20 cellular contexts compared by ENCODE assay signal in genomic region chr12:12551115-12551514, GRCh38. TPM values are rescaled to one million over a fixed set of nuclear protein-coding genes. Genes with fewer than 3 reads are reported as not detected.
A peak's percentile ranks its signal among the peaks of the same experiment; 100 is the strongest.
DNase-seq lines count a peak whose midpoint lies in the region; ATAC-seq, FAIRE-seq and TF ChIP-seq lines count a peak whose summit lies in the region.
"Had no signal": no experiment of that assay in that cellular context is flagged by ENCODE, and none has a peak within 500 bp of the region (broad histone marks: within the 10 kb centered on the region; RNA-seq: fewer than 3 reads in every experiment).

No MANE protein-coding gene starts in this region.

- no peaks in the 10 kb centered on the region for H3K36me3 ChIP-seq in gastroesophageal sphincter
- H3K36me3 ChIP-seq: SJSA1 had no signal

- H3K4me3 ChIP-seq in A549: no peak overlapping the region
- H3K4me3 ChIP-seq in gastroesophageal sphincter: no peak overlapping the region
- H3K4me3 ChIP-seq: SJSA1 had no signal

- peaks cover 32% of the 10 kb centered on the region for H3K4me1 ChIP-seq in A549
- H3K4me1 ChIP-seq in gastroesophageal sphincter: peaks cover 0 to 20% (median 3%) of the 10 kb centered on the region in 3 donors
- H3K4me1 ChIP-seq: SJSA1 had no signal

- H3K4me1 Mint-ChIP-seq in activated T-helper 17 cell treated with anti-CD3 and anti-CD28 coated beads, Interleukin-2, amount 50 U/mL, for 72 hours: peaks cover 28% of the 10 kb centered on the region

- H3K27ac Mint-ChIP-seq in activated T-helper 17 cell treated with anti-CD3 and anti-CD28 coated beads, Interleukin-2, amount 50 U/mL, for 72 hours: no peak overlapping the region

- FAIRE-seq in A549 (lab: Jason Lieb, UNC) (no peak), GM18507 (lab: Jason Lieb, UNC) (peak; percentile 59)
- FAIRE-seq: H1 had no signal

- 61% methylated on average over 7 of the region's 7 CpGs for WGBS in A549 (ENCODE audit: missing lambda C conversion rate)
- 71 to 80% methylated on average over 3 to 7 of the region's 7 CpGs for WGBS in gastroesophageal sphincter (ENCODE audit: low coverage in 1 of 2), 2 donors

- POLR2A ChIA-PET in A549 (lab: Yijun Ruan, JAX): no interaction called here

- peak overlapping the region; percentile 22 for H3K4me3 Mint-ChIP-seq in activated T-helper 17 cell treated with anti-CD3 and anti-CD28 coated beads, Interleukin-2, amount 50 U/mL, for 72 hours

- peaks cover 95% of the 10 kb centered on the region for H3K36me3 Mint-ChIP-seq in activated T-helper 17 cell treated with anti-CD3 and anti-CD28 coated beads, Interleukin-2, amount 50 U/mL, for 72 hours (ENCODE audit: low read depth)

- TF ChIP-seq POLR2A in A549 (IDR thresholded peaks at IDR 0.05; ENCODE audit: low read length) (no peak), gastroesophageal sphincter (IDR thresholded peaks at IDR 0.05) (no peak)

- no peaks in the 10 kb centered on the region for H3K9me3 Mint-ChIP-seq in activated T-helper 17 cell treated with anti-CD3 and anti-CD28 coated beads, Interleukin-2, amount 50 U/mL, for 72 hours

- peak overlapping the region; percentile 18; the same call in 1 of the 3 replicates for H3K4me2 ChIP-seq in A549

- no peak for TF ChIP-seq EP300 in A549 (IDR thresholded peaks at IDR 0.05)
- TF ChIP-seq EP300 in gastroesophageal sphincter (IDR thresholded peaks at IDR 0.05): no peak

- H3K27me3 ChIP-seq in gastroesophageal sphincter: no peaks in the 10 kb centered on the region
- H3K27me3 ChIP-seq: SJSA1 had no signal

- TF ChIP-seq RAD21 in A549 (conservative IDR thresholded peaks at IDR 0.05 in 1 of 2, IDR thresholded peaks at IDR 0.05 in 1 of 2): no peak

- CTCF ChIA-PET in A549 (lab: Yijun Ruan, JAX): interaction anchor here (0.6 to 1.7 kb wide), 3 partner anchors 17 to 105 kb away, joined by 4 to 6 read pairs (median 5); no protein-coding TSS in a partner anchor

- H3K27ac ChIP-seq in A549 (no peak overlapping the region), gastroesophageal sphincter (no peak overlapping the region)
- H3K27ac ChIP-seq: 22Rv1, RWPE1, SJSA1 had no signal

- DNase-seq in A549 (ENCODE audit: low read depth in 1 of 2, low spot score in 1 of 2): no peak
- DNase-seq in GM18507 (ENCODE audit: extremely low spot score, insufficient read length, low read depth): no peak
- DNase-seq in NCI-H446 (lab: John Stamatoyannopoulos, UW): peak; percentile 6 to 10
- DNase-seq in DMS153 (lab: John Stamatoyannopoulos, UW): no peak
- DNase-seq in NCI-H2081 (lab: John Stamatoyannopoulos, UW): no peak
- DNase-seq: DMS 273 treated with DMSO at 0.1 percent for 48 hours; KG1; NCI-H1092 treated with DMSO at 0.1 percent for 48 hours; NCI-H1694; NCI-H345; NK-92 treated with Interleukin-12 subunit alpha and Interleukin-12 subunit beta, amount 100 ng/mL, for 24 hours; PC-3; T-helper 9 cell had no signal

- no peaks in the 10 kb centered on the region for H3K27me3 Mint-ChIP-seq in activated T-helper 17 cell treated with anti-CD3 and anti-CD28 coated beads, Interleukin-2, amount 50 U/mL, for 72 hours

- TF ChIP-seq CTCF in A549 (IDR thresholded peaks at IDR 0.05) (no peak), gastroesophageal sphincter (IDR thresholded peaks at IDR 0.05) (no peak)

- ATAC-seq in A549 (no peak), HG02798 (IDR thresholded peaks at IDR 0.05; ENCODE audit: poor library complexity, unreplicated experiment) (no peak), gastroesophageal sphincter (no peak)
- ATAC-seq in activated T-helper 17 cell treated with anti-CD3 and anti-CD28 coated beads, Interleukin-2, amount 50 U/mL, for 72 hours (replicated peaks): no peak
- ATAC-seq: PC-3 had no signal

- no peaks in the 10 kb centered on the region for H3K9me3 ChIP-seq in A549
- no peaks in the 10 kb centered on the region for H3K9me3 ChIP-seq in gastroesophageal sphincter
- H3K9me3 ChIP-seq: SJSA1 had no signal

TF ChIP-seq in A549, 52 proteins besides CTCF, POLR2A, EP300 and RAD21:
- TF ChIP-seq CBX8 (IDR thresholded peaks at IDR 0.05) (no peak), RFX5 (IDR thresholded peaks at IDR 0.05) (no peak), JUNB (IDR thresholded peaks at IDR 0.05) (no peak), CHD4 (IDR thresholded peaks at IDR 0.05; ENCODE audit: borderline replicate concordance) (no peak), PBX3 (IDR thresholded peaks at IDR 0.05) (no peak), MYC (IDR thresholded peaks at IDR 0.05; ENCODE audit: borderline replicate concordance, low read length) (no peak), KDM1A (IDR thresholded peaks at IDR 0.05; ENCODE audit: low read depth) (no peak), PHF8 (IDR thresholded peaks at IDR 0.05; ENCODE audit: borderline replicate concordance, low read depth) (no peak), SREBF2 (IDR thresholded peaks at IDR 0.05) (no peak), NPAS2 (CRISPR knock-in tag; IDR thresholded peaks at IDR 0.05; ENCODE audit: borderline replicate concordance) (no peak), TP53 (CRISPR knock-in tag; IDR thresholded peaks at IDR 0.05) (no peak), ZC3H11A (IDR thresholded peaks at IDR 0.05) (no peak), NFE2L2 (conservative IDR thresholded peaks at IDR 0.05; ENCODE audit: low read length) (no peak), CHD2 (IDR thresholded peaks at IDR 0.05; ENCODE audit: low read length, partially characterized antibody) (no peak), HEYL (CRISPR knock-in tag; IDR thresholded peaks at IDR 0.05) (no peak)
- TF ChIP-seq, protein P1, sequence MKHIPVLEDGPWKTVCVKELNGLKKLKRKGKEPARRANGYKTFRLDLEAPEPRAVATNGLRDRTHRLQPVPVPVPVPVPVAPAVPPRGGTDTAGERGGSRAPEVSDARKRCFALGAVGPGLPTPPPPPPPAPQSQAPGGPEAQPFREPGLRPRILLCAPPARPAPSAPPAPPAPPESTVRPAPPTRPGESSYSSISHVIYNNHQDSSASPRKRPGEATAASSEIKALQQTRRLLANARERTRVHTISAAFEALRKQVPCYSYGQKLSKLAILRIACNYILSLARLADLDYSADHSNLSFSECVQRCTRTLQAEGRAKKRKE (CRISPR knock-in tag; IDR thresholded peaks at IDR 0.05; ENCODE audit: low read depth): no peak

RNA-seq across cellular contexts. Expression of gene DUSP16, which starts 11.5 kb away (rescaled TPM):
- polyA plus RNA-seq in A549 (2011; rRNA removed) (34.7 and 43.0 TPM in 2 replicates), A549 (2017; fragmentation: RNase III; extraction: RNeasy Plus Mini Kit Qiagen cat#74134 plus additional on column Dnase treatment) (13.1 to 19.0 TPM (median 18.2 TPM) in 3 replicates)
- 5.9 and 7.2 TPM in 2 replicates for polyA plus RNA-seq in A549 (2012; cell fraction: cytosol; rRNA removed)
- polyA plus RNA-seq in A549 (2012; cell fraction: nucleus; rRNA removed): 6.1 and 6.2 TPM in 2 replicates
- 40.7 and 54.4 TPM in 2 replicates for polyA minus RNA-seq in A549 (2011; rRNA and poly(A)+ RNA removed)
- total RNA-seq in activated T-helper 17 cell treated with anti-CD3 and anti-CD28 coated beads, Interleukin-2, amount 50 U/mL, for 72 hours: 100 to 1,000 TPM in 1 of 2 donors, 10 to 100 TPM in 1; 68.8 to 125 TPM
- total RNA-seq in gastroesophageal sphincter: 10 to 100 TPM; 14.7 to 20.1 (median 17.1) TPM

Comparison
In these comparisons a context has a peak if more than half of its experiments do, and no peak if none do; other contexts are left out.
1. DNase-seq: peak in NCI-H446 (2 of 2); none in A549 (0 of 2), GM18507 (single experiment), DMS153 (single experiment) and NCI-H2081 (0 of 2).